Comparison of ENCODE assay signal across 8 cellular contexts in the genomic region with DNA sequence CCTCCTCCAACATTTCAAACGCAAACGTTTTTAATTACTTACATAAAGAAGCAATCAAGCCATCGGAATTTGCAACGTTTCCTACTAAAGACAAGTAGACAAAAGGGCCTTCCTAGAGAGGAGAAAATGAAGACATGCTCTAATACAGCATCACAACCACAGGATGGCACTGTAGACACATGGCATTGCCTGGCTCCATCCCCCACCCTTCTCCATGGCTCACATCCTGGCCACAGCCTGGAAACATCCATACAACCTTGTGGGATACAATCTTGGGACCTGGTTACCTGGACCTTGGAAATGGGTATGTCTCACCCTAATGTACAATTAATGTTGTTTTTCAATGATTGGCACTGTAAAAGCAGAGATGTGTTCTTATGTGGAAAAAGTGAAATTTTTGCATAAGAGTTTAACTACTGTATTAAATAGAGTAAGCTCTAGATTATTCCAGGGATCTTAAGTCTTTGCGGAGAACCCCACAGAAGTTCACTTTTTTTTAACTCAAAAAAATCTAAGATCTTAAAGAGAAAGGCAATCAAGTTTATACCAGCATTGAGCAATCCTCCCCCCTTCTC. TPM values are rescaled to one million over a fixed set of nuclear protein-coding genes. Genes with fewer than 3 reads are reported as not detected.
DNase-seq lines count a peak whose midpoint lies in the region; ATAC-seq and TF ChIP-seq lines count a peak whose summit lies in the region.

No MANE protein-coding gene starts in this region.

- TF ChIP-seq EP300 in Ishikawa (IDR thresholded peaks at IDR 0.05; ENCODE audit: borderline replicate concordance) (no peak), transverse colon (IDR thresholded peaks at IDR 0.05; ENCODE audit: low read depth) (no peak)

- H3K4me1 Mint-ChIP-seq in chondrocyte (ENCODE audit: low read depth) = peaks cover 16% of the 10 kb centered on the region

- peaks cover 5% of the 10 kb centered on the region for H3K36me3 Mint-ChIP-seq in chondrocyte (ENCODE audit: low read depth)

- DNase-seq in stimulated activated CD4-positive, alpha-beta T cell treated with anti-CD3 and anti-CD28 coated beads, Interleukin-15, amount 100 ng/mL, for 24 hours = peak; percentile 20
- DNase-seq in stimulated activated CD4-positive, alpha-beta T cell treated with anti-CD3 and anti-CD28 coated beads, Interleukin-2, amount 100 ng/mL, for 48 hours = no peak
- peak in 1 of 3 donors; percentile 68 for DNase-seq in Peyer's patch
- no peak for DNase-seq in chondrocyte (ENCODE audit: low spot score)
- peak; percentile 56 for DNase-seq in left lobe of liver (ENCODE audit: low spot score)
- DNase-seq in transverse colon = peak; percentile 60

- no peak overlapping the region for H3K4me3 Mint-ChIP-seq in chondrocyte (ENCODE audit: unreplicated experiment)

- H3K36me3 ChIP-seq in Peyer's patch = peaks cover 0 to 13% (median 0%) of the 10 kb centered on the region in 3 donors
- H3K36me3 ChIP-seq in transverse colon = no peaks in the 10 kb centered on the region

- peak; percentile 85 for TF ChIP-seq RAD21 in Ishikawa (IDR thresholded peaks at IDR 0.05; ENCODE audit: low read depth)

- H3K4me3 ChIP-seq in Peyer's patch (no peak overlapping the region), transverse colon (no peak overlapping the region)

- 42 to 66% methylated on average over 5 of the region's 5 CpGs for WGBS in transverse colon (ENCODE audit: low coverage in 1 of 2), 2 donors

- H3K27ac Mint-ChIP-seq in chondrocyte (ENCODE audit: unreplicated experiment) = no peak overlapping the region

- H3K27me3 ChIP-seq in Peyer's patch = no peaks in the 10 kb centered on the region
- no peaks in the 10 kb centered on the region for H3K27me3 ChIP-seq in transverse colon

- in situ Hi-C loops in transverse colon (cut with MboI; ENCODE audit: low pct_ligation_motif_present in 1 of 4, low pct_unique_long_range_greater_than_20kb in 1 of 4, low sequenced_read_pairs in 3 of 4) = loop anchor here in 2 of 4 donors (10.0 to 25.0 kb wide), 2 partner anchors 167 to 175 kb away; no protein-coding TSS in a partner anchor

- TF ChIP-seq CTCF in Peyer's patch (IDR thresholded peaks at IDR 0.05) (peak in 5 of 6 experiments; percentile 18 to 82 (median 63)), chondrocyte (IDR thresholded peaks at IDR 0.05) (peak; percentile 89), transverse colon (IDR thresholded peaks at IDR 0.05) (peak; percentile 56 to 72 (median 60))

- H3K9me3 ChIP-seq in Peyer's patch (no peaks in the 10 kb centered on the region), transverse colon (no peaks in the 10 kb centered on the region)

- ATAC-seq in left lobe of liver (peak; percentile 98), HG03097 (IDR thresholded peaks at IDR 0.05; ENCODE audit: low FRiP score, unreplicated experiment) (no peak)

- no peaks in the 10 kb centered on the region for H3K9me3 Mint-ChIP-seq in chondrocyte (ENCODE audit: low read depth)

- H3K27ac ChIP-seq in Peyer's patch (no peak overlapping the region), transverse colon (no peak overlapping the region)

- TF ChIP-seq POLR2A in Peyer's patch (IDR thresholded peaks at IDR 0.05) (no peak), transverse colon (IDR thresholded peaks at IDR 0.05) (no peak)

- H3K27me3 Mint-ChIP-seq in chondrocyte (ENCODE audit: low read depth) = no peaks in the 10 kb centered on the region

- H3K4me1 ChIP-seq in Peyer's patch (no peaks in the 10 kb centered on the region), transverse colon (no peaks in the 10 kb centered on the region)

- intact Hi-C loops in transverse colon (cut with DNase I; ENCODE audit: low total_unique reads) = loop anchor here (5.0 kb wide), 1 partner anchor 177 kb away; no protein-coding TSS in a partner anchor

TF ChIP-seq in Ishikawa, 13 proteins besides CTCF, POLR2A, EP300 and RAD21:
- TF ChIP-seq TAF1 (IDR thresholded peaks at IDR 0.05; ENCODE audit: low read depth) = no peak
- TF ChIP-seq ZBTB7A (IDR thresholded peaks at IDR 0.05; ENCODE audit: low read depth) = no peak
- TF ChIP-seq, protein P1, sequence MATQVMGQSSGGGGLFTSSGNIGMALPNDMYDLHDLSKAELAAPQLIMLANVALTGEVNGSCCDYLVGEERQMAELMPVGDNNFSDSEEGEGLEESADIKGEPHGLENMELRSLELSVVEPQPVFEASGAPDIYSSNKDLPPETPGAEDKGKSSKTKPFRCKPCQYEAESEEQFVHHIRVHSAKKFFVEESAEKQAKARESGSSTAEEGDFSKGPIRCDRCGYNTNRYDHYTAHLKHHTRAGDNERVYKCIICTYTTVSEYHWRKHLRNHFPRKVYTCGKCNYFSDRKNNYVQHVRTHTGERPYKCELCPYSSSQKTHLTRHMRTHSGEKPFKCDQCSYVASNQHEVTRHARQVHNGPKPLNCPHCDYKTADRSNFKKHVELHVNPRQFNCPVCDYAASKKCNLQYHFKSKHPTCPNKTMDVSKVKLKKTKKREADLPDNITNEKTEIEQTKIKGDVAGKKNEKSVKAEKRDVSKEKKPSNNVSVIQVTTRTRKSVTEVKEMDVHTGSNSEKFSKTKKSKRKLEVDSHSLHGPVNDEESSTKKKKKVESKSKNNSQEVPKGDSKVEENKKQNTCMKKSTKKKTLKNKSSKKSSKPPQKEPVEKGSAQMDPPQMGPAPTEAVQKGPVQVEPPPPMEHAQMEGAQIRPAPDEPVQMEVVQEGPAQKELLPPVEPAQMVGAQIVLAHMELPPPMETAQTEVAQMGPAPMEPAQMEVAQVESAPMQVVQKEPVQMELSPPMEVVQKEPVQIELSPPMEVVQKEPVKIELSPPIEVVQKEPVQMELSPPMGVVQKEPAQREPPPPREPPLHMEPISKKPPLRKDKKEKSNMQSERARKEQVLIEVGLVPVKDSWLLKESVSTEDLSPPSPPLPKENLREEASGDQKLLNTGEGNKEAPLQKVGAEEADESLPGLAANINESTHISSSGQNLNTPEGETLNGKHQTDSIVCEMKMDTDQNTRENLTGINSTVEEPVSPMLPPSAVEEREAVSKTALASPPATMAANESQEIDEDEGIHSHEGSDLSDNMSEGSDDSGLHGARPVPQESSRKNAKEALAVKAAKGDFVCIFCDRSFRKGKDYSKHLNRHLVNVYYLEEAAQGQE (IDR thresholded peaks at IDR 0.05; ENCODE audit: low read depth) = no peak
- TF ChIP-seq TEAD4 (IDR thresholded peaks at IDR 0.05) = no peak
- no peak for TF ChIP-seq YY1 (IDR thresholded peaks at IDR 0.05; ENCODE audit: low read depth)
- no peak for TF ChIP-seq CREB1 (IDR thresholded peaks at IDR 0.05; ENCODE audit: low read depth)
- TF ChIP-seq NFIC (IDR thresholded peaks at IDR 0.05) = no peak
- TF ChIP-seq CEBPB (IDR thresholded peaks at IDR 0.05) = no peak
- TF ChIP-seq, protein P2, sequence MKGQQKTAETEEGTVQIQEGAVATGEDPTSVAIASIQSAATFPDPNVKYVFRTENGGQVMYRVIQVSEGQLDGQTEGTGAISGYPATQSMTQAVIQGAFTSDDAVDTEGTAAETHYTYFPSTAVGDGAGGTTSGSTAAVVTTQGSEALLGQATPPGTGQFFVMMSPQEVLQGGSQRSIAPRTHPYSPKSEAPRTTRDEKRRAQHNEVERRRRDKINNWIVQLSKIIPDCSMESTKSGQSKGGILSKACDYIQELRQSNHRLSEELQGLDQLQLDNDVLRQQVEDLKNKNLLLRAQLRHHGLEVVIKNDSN (IDR thresholded peaks at IDR 0.05) = no peak
- TF ChIP-seq TCF12 (IDR thresholded peaks at IDR 0.05; ENCODE audit: low read depth) = no peak
- TF ChIP-seq EGR1 (IDR thresholded peaks at IDR 0.05) = no peak
- TF ChIP-seq FOXM1 (IDR thresholded peaks at IDR 0.05; ENCODE audit: borderline replicate concordance, low read depth) = no peak
- TF ChIP-seq, protein P3, sequence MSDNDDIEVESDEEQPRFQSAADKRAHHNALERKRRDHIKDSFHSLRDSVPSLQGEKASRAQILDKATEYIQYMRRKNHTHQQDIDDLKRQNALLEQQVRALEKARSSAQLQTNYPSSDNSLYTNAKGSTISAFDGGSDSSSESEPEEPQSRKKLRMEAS (IDR thresholded peaks at IDR 0.05) = no peak

RNA-seq across cellular contexts. Expression of a gene that starts 21.5 kb away (rescaled TPM):
- total RNA-seq in Peyer's patch (10 to 100 TPM in 3 of 4 donors, 1 to 10 TPM in 1; 6.7 to 21.6 (median 19.2) TPM), chondrocyte (22.9 to 27.3 TPM (median 23.8 TPM) in 3 replicates), left lobe of liver (62.5 TPM), transverse colon (10 to 100 TPM in 2 of 4 donors, 1 to 10 TPM in 2; 6.0 to 56.2 (median 16.4) TPM)

RNA-seq across cellular contexts. Expression of a gene that starts 41.5 kb away (rescaled TPM):
- 1 to 10 TPM; 1.2 to 5.0 (median 3.6) TPM for total RNA-seq in Peyer's patch
- not detected in 3 replicates for total RNA-seq in chondrocyte
- 0.23 TPM for total RNA-seq in left lobe of liver
- total RNA-seq in transverse colon = under 1 TPM in 2 of 4 donors, not detected in 2; 0.68 to 0.79 TPM

Comparison
In these comparisons a context has a peak if more than half of its experiments do, and no peak if none do; other contexts are left out.
1. DNase-seq: peak in stimulated activated CD4-positive, alpha-beta T cell treated with anti-CD3 and anti-CD28 coated beads, Interleukin-15, amount 100 ng/mL, for 24 hours (single experiment), left lobe of liver (single experiment) and transverse colon (single experiment); none in stimulated activated CD4-positive, alpha-beta T cell treated with anti-CD3 and anti-CD28 coated beads, Interleukin-2, amount 100 ng/mL, for 48 hours (0 of 2) and chondrocyte (single experiment).
2. Peak in every context shown above with its lines, with median percentiles within 50 percentile points of each other: CTCF ChIP-seq.